ENCODE assay signal across 21 cellular contexts in genomic region chr12:124679047-124679446, GRCh38.
DNase-seq lines count a peak whose midpoint lies in the region; ATAC-seq and TF ChIP-seq lines count a peak whose summit lies in the region.
"Had no signal": no experiment of that assay in that cellular context is flagged by ENCODE, and none has a peak within 500 bp of the region (broad histone marks: within the 10 kb centered on the region; RNA-seq: fewer than 3 reads in every experiment).

No MANE protein-coding gene starts in this region.

- H2BK5ac ChIP-seq in trophoblast cell (ENCODE audit: low read depth, low read length, poor library complexity): peak overlapping the region; percentile 16

- H2AFZ ChIP-seq in trophoblast cell (ENCODE audit: insufficient read depth, low read length, poor library complexity): no peak overlapping the region

- no CpG with 5 or more reads among the region's 4 CpGs for WGBS in trophoblast cell (ENCODE audit: extremely low coverage, insufficient coverage, insufficient read length)

- no peak overlapping the region for H3K14ac ChIP-seq in trophoblast cell (ENCODE audit: low read length)

- H2AK5ac ChIP-seq in trophoblast cell (ENCODE audit: low read length): no peak overlapping the region

- H3K79me2 ChIP-seq in trophoblast cell (ENCODE audit: control insufficient read depth, insufficient read depth, low read length, poor library complexity): peaks cover 7% of the 10 kb centered on the region

- intact Hi-C loops in left ventricle myocardium inferior (cut with micrococcal nuclease): no loop called here
- intact Hi-C loops in Right ventricle myocardium inferior (cut with DNase I): no loop called here
- intact Hi-C loops in dorsolateral prefrontal cortex (cut with DNase I): no loop called here

- peaks cover 40% of the 10 kb centered on the region for H3K79me1 ChIP-seq in trophoblast cell (ENCODE audit: low read length)

- H4K91ac ChIP-seq in trophoblast cell (ENCODE audit: low read depth, low read length): peak overlapping the region; percentile 56

- TF ChIP-seq CTCF in left ventricle myocardium inferior (IDR thresholded peaks at IDR 0.05; ENCODE audit: borderline replicate concordance) (no peak), dorsolateral prefrontal cortex (IDR thresholded peaks at IDR 0.05 in 54 of 56, conservative IDR thresholded peaks at IDR 0.05 in 2 of 56; ENCODE audit: low read depth in 1 of 56, partially characterized antibody in 56 of 56) (no peak)

- no peak overlapping the region for H3K23ac ChIP-seq in trophoblast cell (ENCODE audit: low read length)

- H3K4me2 ChIP-seq in trophoblast cell (ENCODE audit: low read length): no peak overlapping the region

- no peaks in the 10 kb centered on the region for H3K9me3 ChIP-seq in left ventricle myocardium inferior (replicated peaks)
- no peaks in the 10 kb centered on the region for H3K9me3 ChIP-seq in trophoblast cell (ENCODE audit: insufficient read depth, low read depth, low read length)
- no peaks in the 10 kb centered on the region for H3K9me3 ChIP-seq in HAP-1
- H3K9me3 ChIP-seq: spleen, suprapubic skin had no signal

- H4K12ac ChIP-seq in trophoblast cell (ENCODE audit: low read depth, low read length): no peak overlapping the region

- H3K4me1 ChIP-seq in left ventricle myocardium inferior (peaks cover 67% of the 10 kb centered on the region), trophoblast cell (ENCODE audit: control insufficient read depth in 1 of 2, insufficient read depth in 2 of 2, low read length in 2 of 2) (peaks cover 33 to 44% of the 10 kb centered on the region in 2 experiments), HAP-1 (peaks cover 25% of the 10 kb centered on the region)

- peak overlapping the region; percentile 13 for H4K8ac ChIP-seq in trophoblast cell (ENCODE audit: low read depth, low read length)

- in situ Hi-C loops in HAP-1 (cut with MboI; ENCODE audit: low sequenced_read_pairs): no loop called here

- no peak overlapping the region for H3K18ac ChIP-seq in trophoblast cell (ENCODE audit: low read length)

- no peaks in the 10 kb centered on the region for H3K36me3 ChIP-seq in left ventricle myocardium inferior
- H3K36me3 ChIP-seq in trophoblast cell (ENCODE audit: control insufficient read depth in 1 of 2, insufficient read depth in 2 of 2, low read length in 2 of 2): no peaks in the 10 kb centered on the region
- no peaks in the 10 kb centered on the region for H3K36me3 ChIP-seq in HAP-1 (replicated peaks)
- H3K36me3 ChIP-seq: brain microvascular endothelial cell, spleen, suprapubic skin had no signal

- H3K4ac ChIP-seq in trophoblast cell (ENCODE audit: low read depth, low read length): no peak overlapping the region

- H3K4me3 ChIP-seq in left ventricle myocardium inferior (no peak overlapping the region), dorsolateral prefrontal cortex (no peak overlapping the region), trophoblast cell (ENCODE audit: low read depth, low read length) (no peak overlapping the region), HAP-1 (no peak overlapping the region)
- H3K4me3 ChIP-seq: lung, spleen, suprapubic skin had no signal

- DNase-seq in left ventricle myocardium inferior (no peak), Right ventricle myocardium inferior (ENCODE audit: missing footprints) (no peak), dorsolateral prefrontal cortex (no peak), trophoblast cell (no peak), HAP-1 (ENCODE audit: low spot score in 2 of 2) (no peak), Kasumi-1 (lab: John Stamatoyannopoulos, UW) (no peak)
- DNase-seq: activated CD4-positive, alpha-beta T cell treated with anti-CD3 and anti-CD28 coated beads, Interleukin-2, amount 50 U/mL, for 48 hours; activated naive CD4-positive, alpha-beta T cell treated with anti-CD3 and anti-CD28 coated beads, Interleukin-2, amount 50 U/mL, for 16 hours; activated T-cell treated with anti-CD3 and anti-CD28 coated beads, Interleukin-2, amount 50 U/mL, for 24 hours; brain microvascular endothelial cell; CD4-positive, CD25-positive, alpha-beta regulatory T cell; erythroblast; MM.1S; naive B cell; NCI-H1694 treated with DMSO at 0.1 percent for 48 hours; spleen; stimulated activated CD8-positive, alpha-beta memory T cell treated with anti-CD3 and anti-CD28 coated beads, Interleukin-4, amount 100 ng/mL, for 48 hours had no signal

- peak overlapping the region; percentile 43 for H2BK120ac ChIP-seq in trophoblast cell (ENCODE audit: insufficient read depth, low read length, poor library complexity)

- peak overlapping the region; percentile 37 for H2BK12ac ChIP-seq in trophoblast cell (ENCODE audit: low read length)

- H3K27ac ChIP-seq in left ventricle myocardium inferior (replicated peaks) (peak overlapping the region; percentile 81), dorsolateral prefrontal cortex (peak overlapping the region in 35 of 59 donors; percentile 26 to 76 (median 54)), trophoblast cell (ENCODE audit: low read depth, low read length) (peak overlapping the region; percentile 12)
- H3K27ac ChIP-seq: brain microvascular endothelial cell, suprapubic skin had no signal

- no peak overlapping the region for H3K9ac ChIP-seq in trophoblast cell (ENCODE audit: low read length)

- ATAC-seq in Right ventricle myocardium inferior (no peak), GM21515 (IDR thresholded peaks at IDR 0.05; ENCODE audit: unreplicated experiment) (no peak), HG03378 (IDR thresholded peaks at IDR 0.05; ENCODE audit: unreplicated experiment) (no peak)

- H3K27me3 ChIP-seq in left ventricle myocardium inferior (ENCODE audit: low read depth) (no peaks in the 10 kb centered on the region), dorsolateral prefrontal cortex (no peaks in the 10 kb centered on the region), trophoblast cell (ENCODE audit: insufficient read depth, low read length) (no peaks in the 10 kb centered on the region), HAP-1 (ENCODE audit: low read depth) (no peaks in the 10 kb centered on the region)
- H3K27me3 ChIP-seq: brain microvascular endothelial cell, spleen, suprapubic skin had no signal

Comparison
In these comparisons a context has a peak if more than half of its experiments do, and no peak if none do; other contexts are left out.
1. H3K27ac ChIP-seq: peak in every context shown above with its lines; median percentile 81 in left ventricle myocardium inferior; 54 in dorsolateral prefrontal cortex; 12 in trophoblast cell.